ENCODE assay signal across 1 cellular context in the genomic region with DNA sequence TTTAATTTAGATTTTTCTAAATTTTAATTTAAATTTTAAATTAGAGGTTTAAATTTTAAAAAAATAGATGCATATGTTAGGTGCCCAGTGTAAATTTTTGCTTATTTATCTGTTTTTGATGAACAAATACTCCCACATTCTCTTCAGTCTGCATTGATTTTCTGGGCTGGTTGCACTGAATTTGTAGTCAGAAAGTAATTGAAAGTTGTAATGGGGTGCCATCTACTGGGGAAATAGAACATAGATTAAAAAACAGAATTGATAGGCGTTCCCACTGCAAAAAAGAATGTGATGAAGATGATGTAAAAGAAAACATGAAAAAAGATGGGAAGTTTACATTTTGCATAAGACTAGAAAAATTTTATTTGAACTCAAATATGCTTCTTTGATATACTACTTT.
TF ChIP-seq lines count a peak whose summit lies in the region.

No MANE protein-coding gene starts in this region.

TF ChIP-seq in GM23338, 12 proteins besides CTCF, POLR2A, EP300 and RAD21 (continued from another document):
- TF ChIP-seq REST (IDR thresholded peaks at IDR 0.05; ENCODE audit: unreplicated experiment): no peak
- no peak for TF ChIP-seq ZNF114 (CRISPR knock-in tag; IDR thresholded peaks at IDR 0.05)
- no peak for TF ChIP-seq POLR2AphosphoS5 (IDR thresholded peaks at IDR 0.05; ENCODE audit: low read depth)
